ENCODE assay signal across 9 cellular contexts in genomic region chr15:57551717-57552677, GRCh38. TPM values are rescaled to one million over a fixed set of nuclear protein-coding genes. Genes with fewer than 3 reads are reported as not detected.
A peak's percentile ranks its signal among the peaks of the same experiment; 100 is the strongest.
DNase-seq lines count a peak whose midpoint lies in the region; ATAC-seq and TF ChIP-seq lines count a peak whose summit lies in the region.
"Had no signal": no experiment of that assay in that cellular context is flagged by ENCODE, and none has a peak within 500 bp of the region (broad histone marks: within the 10 kb centered on the region; RNA-seq: fewer than 3 reads in every experiment).

No MANE protein-coding gene starts in this region.

- H3K27me3 Mint-ChIP-seq in osteocyte (ENCODE audit: unreplicated experiment), result no peaks in the 10 kb centered on the region

- H3K27me3 ChIP-seq in RWPE2 (ENCODE audit: insufficient read depth, poor library complexity, severe bottlenecking), result no peaks in the 10 kb centered on the region

- H3K27ac Mint-ChIP-seq in osteocyte (ENCODE audit: unreplicated experiment), result peak overlapping the region; percentile 91

- H3K4me1 Mint-ChIP-seq in osteocyte (ENCODE audit: unreplicated experiment), result peaks cover 60% of the 10 kb centered on the region

- peak overlapping the region; percentile 87 for H3K27ac ChIP-seq in RWPE2 (ENCODE audit: poor library complexity, severe bottlenecking)

- ATAC-seq in RWPE2 (ENCODE audit: low read depth) (peak; percentile 90), HG02938 (IDR thresholded peaks at IDR 0.05; ENCODE audit: unreplicated experiment) (no peak)

- H3K4me1 ChIP-seq in RWPE2 (ENCODE audit: insufficient read depth, poor library complexity, severe bottlenecking), result peaks cover 39% of the 10 kb centered on the region

- H3K36me3 ChIP-seq in RWPE2 (ENCODE audit: low read depth), result no peaks in the 10 kb centered on the region

- no peak overlapping the region for H3K4me3 ChIP-seq in RWPE2 (ENCODE audit: severe bottlenecking)
- no peak overlapping the region for H3K4me3 ChIP-seq in fibroblast of the aortic adventitia (ENCODE audit: low read depth, low read length)

- TF ChIP-seq CTCF in RWPE2 (IDR thresholded peaks at IDR 0.05; ENCODE audit: poor library complexity, severe bottlenecking) (no peak), fibroblast of the aortic adventitia (IDR thresholded peaks at IDR 0.05; ENCODE audit: insufficient read depth, low read length) (no peak), osteocyte (IDR thresholded peaks at IDR 0.05) (no peak)

- H3K9me3 Mint-ChIP-seq in osteocyte (ENCODE audit: unreplicated experiment), result no peaks in the 10 kb centered on the region

- peak; percentile 95 for DNase-seq in ELF-1 (ENCODE audit: low read depth, low spot score)
- DNase-seq in RWPE2 (ENCODE audit: low spot score), result peak; percentile 84
- peak; percentile 78 for DNase-seq in fibroblast of the aortic adventitia (ENCODE audit: low read depth)
- DNase-seq in osteocyte (ENCODE audit: extremely low spot score, unreplicated experiment), result no peak
- no peak for DNase-seq in COR-L47 (lab: John Stamatoyannopoulos, UW)
- no peak for DNase-seq in DMS153 (lab: John Stamatoyannopoulos, UW)
- DNase-seq in activated CD8-positive, alpha-beta memory T cell treated with anti-CD3 and anti-CD28 coated beads for 24 hours, result no peak
- DNase-seq: anterior cingulate cortex had no signal

- H3K36me3 Mint-ChIP-seq in osteocyte (ENCODE audit: unreplicated experiment), result no peaks in the 10 kb centered on the region

- peak overlapping the region; percentile 26 for H3K4me3 Mint-ChIP-seq in osteocyte (ENCODE audit: unreplicated experiment)

- no peaks in the 10 kb centered on the region for H3K9me3 ChIP-seq in RWPE2 (ENCODE audit: severe bottlenecking)

RNA-seq across cellular contexts. Expression of gene MYZAP, which starts 39.7 kb away (rescaled TPM):
- total RNA-seq in fibroblast of the aortic adventitia (ENCODE audit: low replicate concordance) (not detected in 2 replicates), osteocyte (1.4 and 1.5 TPM in 2 replicates)

Comparison
In these comparisons a context has a peak if more than half of its experiments do, and no peak if none do; other contexts are left out.
1. DNase-seq: peak in ELF-1 (single experiment), RWPE2 (single experiment) and fibroblast of the aortic adventitia (single experiment); none in osteocyte (single experiment), COR-L47 (single experiment), DMS153 (single experiment) and activated CD8-positive, alpha-beta memory T cell treated with anti-CD3 and anti-CD28 coated beads for 24 hours (single experiment).